ENCODE assay signal across 1 cellular context in the genomic region with DNA sequence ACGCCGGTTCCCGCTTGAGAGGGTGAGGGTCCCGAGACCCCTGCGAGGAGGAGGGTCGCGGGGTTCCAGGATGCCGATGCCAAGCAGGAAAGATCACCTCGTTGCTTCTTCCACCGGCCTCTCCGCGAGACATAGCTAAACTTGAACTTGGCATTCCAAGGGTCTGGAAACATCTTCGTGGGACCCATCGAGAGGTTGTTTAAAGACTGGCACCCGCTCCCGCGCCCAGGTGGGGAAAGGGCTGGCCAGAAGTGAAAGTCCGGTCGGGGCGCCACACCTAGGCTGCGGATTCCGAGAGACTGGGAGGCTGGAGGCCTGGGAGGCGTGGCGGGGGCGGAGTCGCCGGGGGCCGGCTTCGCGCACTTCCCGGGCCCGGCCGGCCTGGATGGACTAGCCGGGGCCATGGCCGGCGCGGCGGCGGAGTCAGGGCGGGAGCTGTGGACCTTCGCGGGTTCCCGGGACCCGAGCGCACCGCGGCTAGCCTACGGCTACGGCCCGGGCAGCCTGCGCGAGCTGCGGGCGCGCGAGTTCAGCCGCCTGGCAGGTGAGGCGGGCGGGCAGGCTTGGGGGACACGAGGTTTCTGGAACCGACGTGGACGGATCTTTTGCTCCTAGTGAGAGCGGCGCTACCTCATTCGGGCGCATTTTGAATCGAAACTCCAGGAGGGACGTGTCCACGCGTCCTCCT.
TF ChIP-seq lines count a peak whose summit lies in the region.

A gene with protein sequence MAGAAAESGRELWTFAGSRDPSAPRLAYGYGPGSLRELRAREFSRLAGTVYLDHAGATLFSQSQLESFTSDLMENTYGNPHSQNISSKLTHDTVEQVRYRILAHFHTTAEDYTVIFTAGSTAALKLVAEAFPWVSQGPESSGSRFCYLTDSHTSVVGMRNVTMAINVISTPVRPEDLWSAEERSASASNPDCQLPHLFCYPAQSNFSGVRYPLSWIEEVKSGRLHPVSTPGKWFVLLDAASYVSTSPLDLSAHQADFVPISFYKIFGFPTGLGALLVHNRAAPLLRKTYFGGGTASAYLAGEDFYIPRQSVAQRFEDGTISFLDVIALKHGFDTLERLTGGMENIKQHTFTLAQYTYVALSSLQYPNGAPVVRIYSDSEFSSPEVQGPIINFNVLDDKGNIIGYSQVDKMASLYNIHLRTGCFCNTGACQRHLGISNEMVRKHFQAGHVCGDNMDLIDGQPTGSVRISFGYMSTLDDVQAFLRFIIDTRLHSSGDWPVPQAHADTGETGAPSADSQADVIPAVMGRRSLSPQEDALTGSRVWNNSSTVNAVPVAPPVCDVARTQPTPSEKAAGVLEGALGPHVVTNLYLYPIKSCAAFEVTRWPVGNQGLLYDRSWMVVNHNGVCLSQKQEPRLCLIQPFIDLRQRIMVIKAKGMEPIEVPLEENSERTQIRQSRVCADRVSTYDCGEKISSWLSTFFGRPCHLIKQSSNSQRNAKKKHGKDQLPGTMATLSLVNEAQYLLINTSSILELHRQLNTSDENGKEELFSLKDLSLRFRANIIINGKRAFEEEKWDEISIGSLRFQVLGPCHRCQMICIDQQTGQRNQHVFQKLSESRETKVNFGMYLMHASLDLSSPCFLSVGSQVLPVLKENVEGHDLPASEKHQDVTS (plus strand): TSS at position 360 of the 688 bp plus-strand sequence. CDS start 43 bp downstream, at position 403.

TF ChIP-seq in endothelial cell of umbilical vein, 7 proteins besides CTCF, POLR2A, EP300 and RAD21:
- no peak for TF ChIP-seq JUN (IDR thresholded peaks at IDR 0.05; ENCODE audit: borderline replicate concordance, insufficient read depth, insufficient read length, low read depth)
- TF ChIP-seq POLR2AphosphoS5 (IDR thresholded peaks at IDR 0.05; ENCODE audit: insufficient read depth, low read depth, low read length): peak; percentile 24
